Comparison of ENCODE assay signal across 12 cellular contexts in genomic region chr17:57135026-57135747, GRCh38. TPM values are rescaled to one million over a fixed set of nuclear protein-coding genes. Genes with fewer than 3 reads are reported as not detected.
A peak's percentile ranks its signal among the peaks of the same experiment; 100 is the strongest.
DNase-seq lines count a peak whose midpoint lies in the region; ATAC-seq and TF ChIP-seq lines count a peak whose summit lies in the region.
"Had no signal": no experiment of that assay in that cellular context is flagged by ENCODE, and none has a peak within 500 bp of the region (broad histone marks: within the 10 kb centered on the region; RNA-seq: fewer than 3 reads in every experiment).

No MANE protein-coding gene starts in this region.

- peak; percentile 62 for DNase-seq in SK-N-SH
- no peak for DNase-seq in glutamatergic neuron
- no peak for DNase-seq in type B pancreatic cell (ENCODE audit: extremely low spot score, unreplicated experiment)
- no peak for DNase-seq in nucleus accumbens (lab: John Stamatoyannopoulos, UW)
- no peak for DNase-seq in uterus
- DNase-seq: CD4-positive, alpha-beta T cell; GF-D8; MG63 had no signal

- intact Hi-C loops in uterus (cut with DNase I; ENCODE audit: low total_unique reads): no loop called here

- H4K20me1 ChIP-seq in SK-N-SH (ENCODE audit: insufficient read depth): no peaks in the 10 kb centered on the region

- H2AFZ ChIP-seq in SK-N-SH (ENCODE audit: low read depth): no peak overlapping the region

- H3K9me3 ChIP-seq in SK-N-SH (no peaks in the 10 kb centered on the region), KOPT-K1 (ENCODE audit: insufficient read depth, low read length, poor library complexity, severe bottlenecking) (no peaks in the 10 kb centered on the region), uterus (no peaks in the 10 kb centered on the region)
- H3K9me3 ChIP-seq: A549, MG63 had no signal

- TF ChIP-seq POLR2A in uterus (IDR thresholded peaks at IDR 0.05): no peak

- H3K4me2 ChIP-seq in SK-N-SH: no peak overlapping the region
- H3K4me2 ChIP-seq: A549 had no signal

- no peaks in the 10 kb centered on the region for H3K79me2 ChIP-seq in SK-N-SH (ENCODE audit: insufficient read depth)

- no peak overlapping the region for H3K4me3 ChIP-seq in SK-N-SH (ENCODE audit: low read depth in 2 of 2, low read length in 1 of 2)
- no peak overlapping the region for H3K4me3 ChIP-seq in uterus
- H3K4me3 ChIP-seq: A549, MG63 had no signal

- H3K36me3 Mint-ChIP-seq in glutamatergic neuron (ENCODE audit: unreplicated experiment): no peaks in the 10 kb centered on the region
- no peaks in the 10 kb centered on the region for H3K36me3 Mint-ChIP-seq in type B pancreatic cell

- H3K4me1 Mint-ChIP-seq in glutamatergic neuron (ENCODE audit: low read depth, unreplicated experiment) (peaks cover 27% of the 10 kb centered on the region), type B pancreatic cell (ENCODE audit: unreplicated experiment) (peaks cover 35% of the 10 kb centered on the region)

- POLR2A ChIA-PET in SK-N-SH (lab: Yijun Ruan, JAX): interaction anchor here (1.2 kb wide), 1 partner anchor 156 kb away, joined by 3 read pairs; no protein-coding TSS in a partner anchor

- TF ChIP-seq RAD21 in SK-N-SH (IDR thresholded peaks at IDR 0.05; ENCODE audit: low read length): no peak

- H3K9me3 Mint-ChIP-seq in glutamatergic neuron (ENCODE audit: unreplicated experiment) (no peaks in the 10 kb centered on the region), type B pancreatic cell (no peaks in the 10 kb centered on the region)
- H3K9me3 Mint-ChIP-seq: CD4-positive, alpha-beta T cell had no signal

- H3K4me1 ChIP-seq in SK-N-SH (ENCODE audit: control insufficient read depth in 1 of 2, insufficient read depth in 2 of 2, low read depth in 1 of 2, low read length in 1 of 2) (peaks cover 0 to 15% of the 10 kb centered on the region in 2 experiments; a peak in 1 of 4 replicates), uterus (no peaks in the 10 kb centered on the region)
- H3K4me1 ChIP-seq: A549 had no signal

- TF ChIP-seq EP300 in SK-N-SH (IDR thresholded peaks at IDR 0.05; ENCODE audit: borderline replicate concordance in 1 of 2, low read depth in 1 of 2, low read length in 1 of 2): no peak

- peaks cover 6% of the 10 kb centered on the region for H3F3A ChIP-seq in SK-N-SH (replicated peaks; ENCODE audit: insufficient read depth)

- peak overlapping the region; percentile 29 for H3K27ac Mint-ChIP-seq in glutamatergic neuron (ENCODE audit: unreplicated experiment)
- peak overlapping the region; percentile 24 for H3K27ac Mint-ChIP-seq in type B pancreatic cell
- H3K27ac Mint-ChIP-seq: CD4-positive, alpha-beta T cell had no signal

- CTCF ChIA-PET in SK-N-SH (lab: Yijun Ruan, JAX): interaction anchor here (0.8 to 3.0 kb wide), 13 partner anchors 10 to 860 kb away, joined by 3 to 18 read pairs (median 5); no protein-coding TSS in a partner anchor

- H3K9ac ChIP-seq in SK-N-SH: no peak overlapping the region

- no peaks in the 10 kb centered on the region for H3K9me2 ChIP-seq in SK-N-SH

- no peak for ATAC-seq in SK-N-SH treated with all-trans-retinoic acid at 6 μM for 48 hours
- ATAC-seq: A549, HCT116 had no signal

- H3K27ac ChIP-seq in SK-N-SH (ENCODE audit: low read depth in 2 of 2, low read length in 1 of 2): peak overlapping the region in 1 of 2 experiments; percentile 47; a peak in 2 of 4 replicates
- peak overlapping the region; percentile 54 for H3K27ac ChIP-seq in KOPT-K1 (ENCODE audit: low read depth, low read length, poor library complexity, severe bottlenecking)
- H3K27ac ChIP-seq in uterus: no peak overlapping the region
- H3K27ac ChIP-seq: A549 had no signal

- 81% methylated on average over 13 of the region's 13 CpGs for WGBS in SK-N-SH (ENCODE audit: low lambda C conversion rate)

- H3K4me3 Mint-ChIP-seq in glutamatergic neuron (ENCODE audit: unreplicated experiment): peak overlapping the region; percentile 53
- H3K4me3 Mint-ChIP-seq in type B pancreatic cell: no peak overlapping the region
- H3K4me3 Mint-ChIP-seq: CD4-positive, alpha-beta T cell had no signal

- H3K27me3 Mint-ChIP-seq in glutamatergic neuron (ENCODE audit: unreplicated experiment) (no peaks in the 10 kb centered on the region), type B pancreatic cell (peaks cover 9% of the 10 kb centered on the region)
- H3K27me3 Mint-ChIP-seq: CD4-positive, alpha-beta T cell had no signal

- H3K36me3 ChIP-seq in SK-N-SH (replicated peaks in 1 of 2; ENCODE audit: control insufficient read depth in 1 of 2, insufficient read depth in 2 of 2, low read length in 1 of 2) (no peaks in the 10 kb centered on the region), KOPT-K1 (ENCODE audit: insufficient read depth, low read length) (no peaks in the 10 kb centered on the region), uterus (no peaks in the 10 kb centered on the region)
- H3K36me3 ChIP-seq: MG63 had no signal

- H3K27me3 ChIP-seq in SK-N-SH (ENCODE audit: insufficient read depth): no peaks in the 10 kb centered on the region
- no peaks in the 10 kb centered on the region for H3K27me3 ChIP-seq in uterus
- H3K27me3 ChIP-seq: MG63 had no signal

- no peak for TF ChIP-seq CTCF in SK-N-SH (IDR thresholded peaks at IDR 0.05)
- no peak for TF ChIP-seq CTCF in glutamatergic neuron (IDR thresholded peaks at IDR 0.05; ENCODE audit: partially characterized antibody, unreplicated experiment)
- TF ChIP-seq CTCF in type B pancreatic cell (conservative IDR thresholded peaks at IDR 0.05): no peak
- TF ChIP-seq CTCF in uterus (IDR thresholded peaks at IDR 0.05): no peak

TF ChIP-seq in SK-N-SH, 30 proteins besides CTCF, POLR2A, EP300 and RAD21 (continues in another document):
- TF ChIP-seq YY1 (IDR thresholded peaks at IDR 0.05; ENCODE audit: low read depth) (no peak), FOXJ3 (CRISPR knock-in tag; IDR thresholded peaks at IDR 0.05) (no peak), FOSL2 (IDR thresholded peaks at IDR 0.05; ENCODE audit: borderline replicate concordance, low read depth) (no peak), NFIC (IDR thresholded peaks at IDR 0.05; ENCODE audit: borderline replicate concordance) (no peak), USF2 (IDR thresholded peaks at IDR 0.05; ENCODE audit: borderline replicate concordance, low read depth, low read length) (no peak)
- TF ChIP-seq, protein P1, sequence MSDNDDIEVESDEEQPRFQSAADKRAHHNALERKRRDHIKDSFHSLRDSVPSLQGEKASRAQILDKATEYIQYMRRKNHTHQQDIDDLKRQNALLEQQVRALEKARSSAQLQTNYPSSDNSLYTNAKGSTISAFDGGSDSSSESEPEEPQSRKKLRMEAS (IDR thresholded peaks at IDR 0.05; ENCODE audit: low read depth): no peak

TF ChIP-seq in SK-N-SH treated with all-trans-retinoic acid at 6 μM for 48 hours, 23 proteins besides CTCF, POLR2A, EP300 and RAD21 (continues in another document):
- no peak for TF ChIP-seq SNAI2 (CRISPR knock-in tag; IDR thresholded peaks at IDR 0.05)
- TF ChIP-seq TOX (CRISPR knock-in tag; IDR thresholded peaks at IDR 0.05; ENCODE audit: borderline replicate concordance): no peak
- no peak for TF ChIP-seq ISL1 (CRISPR knock-in tag; IDR thresholded peaks at IDR 0.05)
- TF ChIP-seq CSDC2 (CRISPR knock-in tag; IDR thresholded peaks at IDR 0.05): no peak
- TF ChIP-seq TCF4 (CRISPR knock-in tag; IDR thresholded peaks at IDR 0.05; ENCODE audit: borderline replicate concordance): no peak
- no peak for TF ChIP-seq PPARA (CRISPR knock-in tag; IDR thresholded peaks at IDR 0.05; ENCODE audit: borderline replicate concordance)
- no peak for TF ChIP-seq ARNTL (CRISPR knock-in tag; IDR thresholded peaks at IDR 0.05; ENCODE audit: borderline replicate concordance, low read depth)
- TF ChIP-seq ZNF565 (CRISPR knock-in tag; conservative IDR thresholded peaks at IDR 0.05; ENCODE audit: low read depth): no peak
- TF ChIP-seq ZNF70 (CRISPR knock-in tag; IDR thresholded peaks at IDR 0.05): no peak
- TF ChIP-seq PATZ1 (CRISPR knock-in tag; IDR thresholded peaks at IDR 0.05; ENCODE audit: borderline replicate concordance): no peak

RNA-seq across cellular contexts. Expression of gene AKAP1, which starts 50.1 kb away (rescaled TPM):
- polyA plus RNA-seq in SK-N-SH (2012; rRNA removed): 23.7 and 36.3 TPM in 2 replicates
- 17.5 and 19.6 TPM in 2 replicates for polyA plus RNA-seq in SK-N-SH (2012; cell fraction: cytosol; rRNA removed)
- 106 and 135 TPM in 2 replicates for polyA plus RNA-seq in SK-N-SH (2012; cell fraction: nucleus; rRNA removed)
- total RNA-seq in glutamatergic neuron (ENCODE audit: unreplicated experiment): 35.6 TPM
- total RNA-seq in type B pancreatic cell (ENCODE audit: low replicate concordance): 42.6 and 43.6 TPM in 2 replicates
- 100 to 1,000 TPM in 1 of 4 donors, 10 to 100 TPM in 2, 1 to 10 TPM in 1; 7.1 to 264 (median 37.4) TPM for total RNA-seq in uterus
